16 cellular contexts compared by ENCODE assay signal in genomic region chr2:105361132-105361889, GRCh38. TPM values are rescaled to one million over a fixed set of nuclear protein-coding genes. Genes with fewer than 3 reads are reported as not detected.
A peak's percentile ranks its signal among the peaks of the same experiment; 100 is the strongest.
DNase-seq lines count a peak whose midpoint lies in the region; ATAC-seq and TF ChIP-seq lines count a peak whose summit lies in the region.
"Had no signal": no experiment of that assay in that cellular context is flagged by ENCODE, and none has a peak within 500 bp of the region (broad histone marks: within the 10 kb centered on the region; RNA-seq: fewer than 3 reads in every experiment).

No MANE protein-coding gene starts in this region.

- peaks cover 6% of the 10 kb centered on the region for H3K9me3 Mint-ChIP-seq in activated CD4-positive, alpha-beta T cell treated with anti-CD3 and anti-CD28 coated beads, Interleukin-2, amount 10 ng/mL, durations not matched to agents 7 days and 5 days
- H3K9me3 Mint-ChIP-seq in activated naive CD8-positive, alpha-beta T cell treated with anti-CD3 and anti-CD28 coated beads, Interleukin-2, amount 50 U/mL, for 24 hours: peaks cover 8% of the 10 kb centered on the region
- no peaks in the 10 kb centered on the region for H3K9me3 Mint-ChIP-seq in type B pancreatic cell
- H3K9me3 Mint-ChIP-seq: endodermal cell; stimulated activated naive CD8-positive, alpha-beta T cell treated with anti-CD3 and anti-CD28 coated beads, Interleukin-15, Interleukin-2, amounts not matched to agents 100 ng/mL and 50 ng/mL, for 24 hours had no signal

- no peaks in the 10 kb centered on the region for H3K27me3 Mint-ChIP-seq in activated CD4-positive, alpha-beta T cell treated with anti-CD3 and anti-CD28 coated beads, Interleukin-2, amount 10 ng/mL, durations not matched to agents 7 days and 5 days
- no peaks in the 10 kb centered on the region for H3K27me3 Mint-ChIP-seq in activated naive CD8-positive, alpha-beta T cell treated with anti-CD3 and anti-CD28 coated beads, Interleukin-2, amount 50 U/mL, for 24 hours
- no peaks in the 10 kb centered on the region for H3K27me3 Mint-ChIP-seq in type B pancreatic cell
- H3K27me3 Mint-ChIP-seq: stimulated activated naive CD8-positive, alpha-beta T cell treated with anti-CD3 and anti-CD28 coated beads, Interleukin-15, Interleukin-2, amounts not matched to agents 100 ng/mL and 50 ng/mL, for 24 hours had no signal

- peaks cover 38% of the 10 kb centered on the region for H3K4me1 Mint-ChIP-seq in activated CD4-positive, alpha-beta T cell treated with anti-CD3 and anti-CD28 coated beads, Interleukin-2, amount 10 ng/mL, durations not matched to agents 7 days and 5 days
- H3K4me1 Mint-ChIP-seq in activated naive CD8-positive, alpha-beta T cell treated with anti-CD3 and anti-CD28 coated beads, Interleukin-2, amount 50 U/mL, for 24 hours: peaks cover 13% of the 10 kb centered on the region
- no peaks in the 10 kb centered on the region for H3K4me1 Mint-ChIP-seq in type B pancreatic cell (ENCODE audit: unreplicated experiment)
- H3K4me1 Mint-ChIP-seq: endodermal cell, neural crest cell had no signal

- POLR2A ChIA-PET in activated CD4-positive, alpha-beta T cell treated with anti-CD3 and anti-CD28 coated beads, Interleukin-2, amount 10 ng/mL, durations not matched to agents 7 days and 5 days (lab: Charles Lee): no interaction called here

- H3K4me3 Mint-ChIP-seq in activated CD4-positive, alpha-beta T cell treated with anti-CD3 and anti-CD28 coated beads, Interleukin-2, amount 10 ng/mL, durations not matched to agents 7 days and 5 days: no peak overlapping the region
- H3K4me3 Mint-ChIP-seq in activated naive CD8-positive, alpha-beta T cell treated with anti-CD3 and anti-CD28 coated beads, Interleukin-2, amount 50 U/mL, for 24 hours: no peak overlapping the region
- no peak overlapping the region for H3K4me3 Mint-ChIP-seq in type B pancreatic cell
- H3K4me3 Mint-ChIP-seq: endodermal cell; neural crest cell; stimulated activated naive CD8-positive, alpha-beta T cell treated with anti-CD3 and anti-CD28 coated beads, Interleukin-15, Interleukin-2, amounts not matched to agents 100 ng/mL and 50 ng/mL, for 24 hours had no signal

- H3K27ac Mint-ChIP-seq in activated CD4-positive, alpha-beta T cell treated with anti-CD3 and anti-CD28 coated beads, Interleukin-2, amount 10 ng/mL, durations not matched to agents 7 days and 5 days: peak overlapping the region; percentile 66
- H3K27ac Mint-ChIP-seq in activated naive CD8-positive, alpha-beta T cell treated with anti-CD3 and anti-CD28 coated beads, Interleukin-2, amount 50 U/mL, for 24 hours: no peak overlapping the region
- no peak overlapping the region for H3K27ac Mint-ChIP-seq in type B pancreatic cell
- H3K27ac Mint-ChIP-seq: endodermal cell; stimulated activated naive CD8-positive, alpha-beta T cell treated with anti-CD3 and anti-CD28 coated beads, Interleukin-15, Interleukin-2, amounts not matched to agents 100 ng/mL and 50 ng/mL, for 24 hours had no signal

- peak; percentile 14 to 65 (median 30) for DNase-seq in stimulated activated naive CD4-positive, alpha-beta T cell (lab: John Stamatoyannopoulos, UW)
- DNase-seq in stimulated activated naive CD4-positive, alpha-beta T cell treated with Interleukin-2 at 50 U/mL for 16 hours (lab: John Stamatoyannopoulos, UW): no peak
- DNase-seq in activated CD4-positive, alpha-beta T cell treated with anti-CD3 and anti-CD28 coated beads, Interleukin-2, amount 10 ng/mL, durations not matched to agents 7 days and 5 days: peak; percentile 66
- peak; percentile 25 for DNase-seq in activated naive CD8-positive, alpha-beta T cell treated with anti-CD3 and anti-CD28 coated beads, Interleukin-2, amount 50 U/mL, for 24 hours
- peak; percentile 16 for DNase-seq in type B pancreatic cell (ENCODE audit: extremely low spot score, unreplicated experiment)
- DNase-seq: caudate nucleus, endodermal cell, foreskin keratinocyte, MV-4-11, NCI-H2107, uterus had no signal

- CTCF ChIA-PET in activated CD4-positive, alpha-beta T cell treated with anti-CD3 and anti-CD28 coated beads, Interleukin-2, amount 10 ng/mL, durations not matched to agents 7 days and 5 days (lab: Charles Lee): interaction anchor here (0.6 kb wide), 1 partner anchor 302 kb away, joined by 3 read pairs; no protein-coding TSS in a partner anchor

- H3K36me3 Mint-ChIP-seq in activated CD4-positive, alpha-beta T cell treated with anti-CD3 and anti-CD28 coated beads, Interleukin-2, amount 10 ng/mL, durations not matched to agents 7 days and 5 days (ENCODE audit: low read depth): peaks cover 38% of the 10 kb centered on the region
- H3K36me3 Mint-ChIP-seq in activated naive CD8-positive, alpha-beta T cell treated with anti-CD3 and anti-CD28 coated beads, Interleukin-2, amount 50 U/mL, for 24 hours (ENCODE audit: low read depth): peaks cover 32% of the 10 kb centered on the region
- peaks cover 42% of the 10 kb centered on the region for H3K36me3 Mint-ChIP-seq in type B pancreatic cell

- TF ChIP-seq CTCF in type B pancreatic cell (conservative IDR thresholded peaks at IDR 0.05): no peak

- no peak for ATAC-seq in activated naive CD8-positive, alpha-beta T cell treated with anti-CD3 and anti-CD28 coated beads, Interleukin-2, amount 50 U/mL, for 24 hours
- ATAC-seq in HG03139 (IDR thresholded peaks at IDR 0.05; ENCODE audit: unreplicated experiment) (no peak), HG02885 (IDR thresholded peaks at IDR 0.05; ENCODE audit: poor library complexity, unreplicated experiment) (no peak), HG03432 (IDR thresholded peaks at IDR 0.05; ENCODE audit: unreplicated experiment) (no peak)
- ATAC-seq: foreskin keratinocyte had no signal

RNA-seq across cellular contexts. Expression of gene C2orf49, which starts 24.0 kb away (rescaled TPM):
- total RNA-seq in activated CD4-positive, alpha-beta T cell treated with anti-CD3 and anti-CD28 coated beads, Interleukin-2, amount 10 ng/mL, durations not matched to agents 7 days and 5 days: 10 to 100 TPM; 23.5 to 24.5 TPM
- total RNA-seq in type B pancreatic cell (ENCODE audit: low replicate concordance): 23.5 and 25.8 TPM in 2 replicates

RNA-seq across cellular contexts. Expression of gene TGFBRAP1, which starts 31.8 kb away (rescaled TPM):
- 10 to 100 TPM; 20.5 to 21.4 TPM for total RNA-seq in activated CD4-positive, alpha-beta T cell treated with anti-CD3 and anti-CD28 coated beads, Interleukin-2, amount 10 ng/mL, durations not matched to agents 7 days and 5 days
- 15.5 and 17.5 TPM in 2 replicates for total RNA-seq in type B pancreatic cell (ENCODE audit: low replicate concordance)

RNA-seq across cellular contexts. Expression of gene FHL2, which starts 37.5 kb away (rescaled TPM):
- total RNA-seq in activated CD4-positive, alpha-beta T cell treated with anti-CD3 and anti-CD28 coated beads, Interleukin-2, amount 10 ng/mL, durations not matched to agents 7 days and 5 days: 1 to 10 TPM; 3.6 TPM
- total RNA-seq in type B pancreatic cell (ENCODE audit: low replicate concordance): 19.9 and 21.9 TPM in 2 replicates
